ENCODE assay signal across 16 cellular contexts in the genomic region with DNA sequence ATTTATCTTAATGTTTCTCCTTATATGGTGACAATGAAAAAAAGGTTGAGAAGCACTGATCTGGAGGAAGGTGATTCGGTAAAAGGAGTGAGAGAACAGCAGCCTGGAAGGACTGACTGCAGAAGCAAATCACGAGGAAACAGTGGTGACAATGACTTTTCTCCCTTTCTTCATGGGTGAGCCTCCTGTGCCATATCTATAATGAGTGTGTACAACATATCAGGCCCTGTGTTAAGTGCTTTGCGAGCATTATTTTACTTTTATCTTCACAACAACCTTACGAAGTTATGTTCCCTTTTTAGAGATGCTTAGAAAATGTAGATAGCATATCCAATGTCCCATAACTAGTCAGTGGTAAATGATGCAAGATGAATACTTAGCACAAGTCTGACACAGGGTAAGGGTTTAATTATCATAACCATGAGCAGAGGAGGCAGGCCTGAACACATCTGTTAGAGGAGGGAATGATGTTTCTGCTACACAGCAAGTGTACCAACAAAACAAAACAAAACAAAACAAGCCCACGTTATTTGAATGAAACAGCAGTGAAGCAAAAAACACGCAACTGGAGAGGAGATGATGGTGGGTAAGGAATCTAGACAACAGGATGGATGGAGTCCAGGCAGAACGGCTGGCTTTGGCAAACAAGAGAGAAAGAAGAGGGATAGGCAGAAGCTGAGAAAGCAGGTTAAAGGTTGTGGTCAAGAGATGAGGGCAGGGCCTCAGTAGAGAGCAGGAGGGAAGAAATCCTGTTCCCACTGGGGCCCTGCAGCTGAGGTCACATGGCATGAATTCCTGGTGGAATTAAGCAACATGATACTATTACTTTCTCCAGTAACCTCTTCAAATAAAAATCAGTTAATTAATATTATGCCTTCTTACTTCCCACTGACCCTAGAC. TPM values are rescaled to one million over a fixed set of nuclear protein-coding genes. Genes with fewer than 3 reads are reported as not detected.
DNase-seq lines count a peak whose midpoint lies in the region; ATAC-seq and TF ChIP-seq lines count a peak whose summit lies in the region.
"Had no signal": no experiment of that assay in that cellular context is flagged by ENCODE, and none has a peak within 500 bp of the region (broad histone marks: within the 10 kb centered on the region; RNA-seq: fewer than 3 reads in every experiment).

No MANE protein-coding gene starts in this region.

- no peaks in the 10 kb centered on the region for H3K27me3 ChIP-seq in mesenchymal stem cell (ENCODE audit: control insufficient read depth in 1 of 2, insufficient read depth in 1 of 2, low read length in 2 of 2)
- H3K27me3 ChIP-seq: SJCRH30 had no signal

- no peak overlapping the region for H3K4ac ChIP-seq in mesenchymal stem cell (ENCODE audit: low read depth in 1 of 2, low read length in 2 of 2)

- 77% methylated on average over 5 of the region's 7 CpGs for WGBS in mesenchymal stem cell

- H4K91ac ChIP-seq in mesenchymal stem cell (ENCODE audit: low read length) = no peak overlapping the region

- H3K23ac ChIP-seq in mesenchymal stem cell (ENCODE audit: low read length in 2 of 2) = no peak overlapping the region

- TF ChIP-seq CTCF in AG10803 (conservative IDR thresholded peaks at IDR 0.05; ENCODE audit: low read length) = no peak
- no peak for TF ChIP-seq CTCF in progenitor cell of endocrine pancreas (IDR thresholded peaks at IDR 0.05; ENCODE audit: unreplicated experiment)

- H4K8ac ChIP-seq in mesenchymal stem cell (ENCODE audit: low read length) = no peak overlapping the region

- H3K27ac ChIP-seq in epithelial cell of prostate (peak overlapping the region; percentile 49), mesenchymal stem cell (ENCODE audit: low read length, poor library complexity, severe bottlenecking) (peak overlapping the region; percentile 95)
- H3K27ac ChIP-seq: SJCRH30 had no signal

- peak; percentile 84 for DNase-seq in AG10803 (ENCODE audit: low read depth)
- DNase-seq in LHCN-M2 (ENCODE audit: low read depth) = peak; percentile 29
- DNase-seq in epithelial cell of prostate (ENCODE audit: low read depth, low spot score) = peak; percentile 12
- no peak for DNase-seq in mesenchymal stem cell
- no peak for DNase-seq in islet precursor cell
- no peak for DNase-seq in progenitor cell of endocrine pancreas (ENCODE audit: low spot score, unreplicated experiment)
- DNase-seq: activated CD8-positive, alpha-beta memory T cell treated with anti-CD3 and anti-CD28 coated beads, Interleukin-2, amount 50 U/mL, for 4 hours; activated naive CD8-positive, alpha-beta T cell treated with anti-CD3 and anti-CD28 coated beads, Interleukin-2, amount 50 U/mL, for 24 hours; C1 segment of cervical spinal cord; GF-D8; NCI-H2029; SJCRH30; stimulated activated CD4-positive, alpha-beta T cell treated with anti-CD3 and anti-CD28 coated beads, Interleukin-4, amount 100 ng/mL, for 24 hours; stimulated activated naive CD4-positive, alpha-beta T cell had no signal

- H3K4me3 ChIP-seq in AG10803 (ENCODE audit: low read length) (no peak overlapping the region), mesenchymal stem cell (ENCODE audit: insufficient read depth in 1 of 2, low read depth in 1 of 2, low read length in 2 of 2) (peak overlapping the region in 1 of 2 experiments; percentile 19)
- H3K4me3 ChIP-seq: SJCRH30 had no signal

- no peak overlapping the region for H2BK15ac ChIP-seq in mesenchymal stem cell (ENCODE audit: low read depth, poor library complexity, severe bottlenecking)

- peak overlapping the region; percentile 73 for H2AK5ac ChIP-seq in mesenchymal stem cell (ENCODE audit: low read length, severe bottlenecking)

- peaks cover 4% of the 10 kb centered on the region for H3K9me3 Mint-ChIP-seq in progenitor cell of endocrine pancreas (ENCODE audit: low read depth)
- H3K9me3 Mint-ChIP-seq: activated naive CD8-positive, alpha-beta T cell treated with anti-CD3 and anti-CD28 coated beads, Interleukin-2, amount 50 U/mL, for 24 hours had no signal

- H3K9ac ChIP-seq in mesenchymal stem cell (ENCODE audit: low read length) = no peak overlapping the region

- peaks cover 10% of the 10 kb centered on the region for H3K4me1 ChIP-seq in mesenchymal stem cell (ENCODE audit: control insufficient read depth, insufficient read depth, low read depth, low read length)

- ATAC-seq in HG03095 (IDR thresholded peaks at IDR 0.05; ENCODE audit: unreplicated experiment) = no peak
- no peak for ATAC-seq in GM21381 (IDR thresholded peaks at IDR 0.05; ENCODE audit: unreplicated experiment)
- ATAC-seq: activated naive CD8-positive, alpha-beta T cell treated with anti-CD3 and anti-CD28 coated beads, Interleukin-2, amount 50 U/mL, for 24 hours had no signal

- peaks cover 5% of the 10 kb centered on the region for H3K79me1 ChIP-seq in mesenchymal stem cell (replicated peaks; ENCODE audit: low read length, poor library complexity, severe bottlenecking)

- peaks cover 11% of the 10 kb centered on the region for H3K4me1 Mint-ChIP-seq in progenitor cell of endocrine pancreas (ENCODE audit: low read depth)
- H3K4me1 Mint-ChIP-seq: activated naive CD8-positive, alpha-beta T cell treated with anti-CD3 and anti-CD28 coated beads, Interleukin-2, amount 50 U/mL, for 24 hours had no signal

- H3K4me3 Mint-ChIP-seq in progenitor cell of endocrine pancreas (ENCODE audit: low read depth) = no peak overlapping the region
- H3K4me3 Mint-ChIP-seq: activated naive CD8-positive, alpha-beta T cell treated with anti-CD3 and anti-CD28 coated beads, Interleukin-2, amount 50 U/mL, for 24 hours had no signal

- H2BK12ac ChIP-seq in mesenchymal stem cell (ENCODE audit: low read length in 2 of 2) = no peak overlapping the region

- peak overlapping the region; percentile 21 for H2BK5ac ChIP-seq in mesenchymal stem cell (ENCODE audit: low read depth, low read length, poor library complexity, severe bottlenecking)

- H3K36me3 Mint-ChIP-seq in progenitor cell of endocrine pancreas (ENCODE audit: insufficient read depth) = peaks cover 1% of the 10 kb centered on the region

- H3K36me3 ChIP-seq in mesenchymal stem cell (ENCODE audit: control insufficient read depth in 1 of 2, insufficient read depth in 2 of 2, low read depth in 1 of 2, low read length in 2 of 2) = peaks cover 0 to 11% of the 10 kb centered on the region in 2 experiments
- H3K36me3 ChIP-seq: SJCRH30 had no signal

- peak overlapping the region; percentile 26 for H3K4me2 ChIP-seq in mesenchymal stem cell (ENCODE audit: low read length, poor library complexity, severe bottlenecking)

- no peak overlapping the region for H3K27ac Mint-ChIP-seq in progenitor cell of endocrine pancreas
- H3K27ac Mint-ChIP-seq: activated naive CD8-positive, alpha-beta T cell treated with anti-CD3 and anti-CD28 coated beads, Interleukin-2, amount 50 U/mL, for 24 hours had no signal

- H3K14ac ChIP-seq in mesenchymal stem cell (ENCODE audit: low read length in 2 of 2) = no peak overlapping the region

- H3K27me3 Mint-ChIP-seq in progenitor cell of endocrine pancreas = no peaks in the 10 kb centered on the region

- H2BK120ac ChIP-seq in mesenchymal stem cell (ENCODE audit: low read depth, low read length) = no peak overlapping the region

- H3K18ac ChIP-seq in mesenchymal stem cell (ENCODE audit: low read depth in 1 of 2, low read length in 2 of 2) = no peak overlapping the region

- no peaks in the 10 kb centered on the region for H3K9me3 ChIP-seq in mesenchymal stem cell (ENCODE audit: control insufficient read depth, low read length)

- H2AFZ ChIP-seq in mesenchymal stem cell (ENCODE audit: low read depth, low read length) = no peak overlapping the region

RNA-seq across cellular contexts. Expression of a gene that starts 29.6 kb away (rescaled TPM):
- total RNA-seq in LHCN-M2 (2014; rRNA removed) (127 and 134 TPM in 2 replicates), progenitor cell of endocrine pancreas (8.9 and 9.7 TPM in 2 replicates)
- polyA plus RNA-seq in LHCN-M2 (2012) = 45.6 TPM
- polyA plus RNA-seq in mesenchymal stem cell (2013, experiment 1 of 2) = 110 TPM
- 106 TPM for polyA plus RNA-seq in mesenchymal stem cell (2013, experiment 2 of 2)

Comparison
In these comparisons a context has a peak if more than half of its experiments do, and no peak if none do; other contexts are left out.
1. DNase-seq: peak in AG10803 (single experiment), LHCN-M2 (single experiment) and epithelial cell of prostate (single experiment); none in mesenchymal stem cell (single experiment), islet precursor cell (single experiment) and progenitor cell of endocrine pancreas (single experiment).
2. RNA of a gene that starts 29.6 kb away (total RNA-seq): 127 to 134 TPM in LHCN-M2; 8.9 to 9.7 TPM in progenitor cell of endocrine pancreas; every median in the first group is over 10 times any median in the second.